In the genomic region with DNA sequence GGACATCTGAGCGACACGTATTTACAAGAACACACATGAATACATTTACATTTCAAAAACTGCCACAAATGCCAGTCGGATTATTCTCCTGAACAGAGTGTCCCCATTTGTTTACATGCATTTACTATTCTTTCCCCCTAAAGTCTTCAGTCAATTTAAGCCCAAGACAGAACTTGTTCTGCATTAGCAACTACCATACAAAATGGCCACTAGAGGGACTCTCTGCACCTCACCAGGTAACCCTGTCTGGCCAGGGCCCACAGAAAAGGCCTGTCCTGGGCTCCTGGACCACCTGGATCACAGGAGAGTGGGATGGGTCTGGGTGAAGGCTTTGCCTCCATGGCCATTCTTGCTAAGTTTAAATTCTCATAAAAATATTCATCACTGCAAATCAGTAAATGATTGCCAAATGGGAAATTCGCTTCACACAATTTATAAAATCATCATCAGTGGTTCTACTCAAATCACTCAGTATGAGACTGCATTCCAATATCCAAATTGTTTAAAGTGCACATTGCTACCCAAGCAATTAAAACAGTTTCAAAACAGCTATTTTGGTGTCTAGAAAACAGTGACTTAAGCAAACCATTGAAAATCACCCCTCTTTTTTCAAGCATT, we compare ENCODE assay signal across 8 cellular contexts. TPM values are rescaled to one million over a fixed set of nuclear protein-coding genes. Genes with fewer than 3 reads are reported as not detected.
DNase-seq lines count a peak whose midpoint lies in the region; ATAC-seq, FAIRE-seq and TF ChIP-seq lines count a peak whose summit lies in the region.

No MANE protein-coding gene starts in this region.

- H3K27ac ChIP-seq in liver (ENCODE audit: low read depth in 1 of 2, low read length in 2 of 2): no peak overlapping the region

- peaks cover 11 to 29% (median 20%) of the 10 kb centered on the region in 4 donors for H3K4me1 ChIP-seq in liver (ENCODE audit: control insufficient read depth in 4 of 4, insufficient read depth in 4 of 4, low read length in 3 of 4)

- no peaks in the 10 kb centered on the region for H3K27me3 ChIP-seq in liver (ENCODE audit: control insufficient read depth in 4 of 4, insufficient read depth in 4 of 4, low read length in 3 of 4)

- H3K9ac ChIP-seq in liver (ENCODE audit: low read depth in 1 of 2, low read length in 2 of 2): no peak overlapping the region

- FAIRE-seq in GM12891 (lab: Jason Lieb, UNC): no peak

- H3K9me3 ChIP-seq in liver (ENCODE audit: control insufficient read depth in 4 of 4, low read length in 3 of 4): no peaks in the 10 kb centered on the region

- H3K36me3 ChIP-seq in liver (ENCODE audit: control insufficient read depth in 4 of 4, insufficient read depth in 3 of 4, low read depth in 1 of 4, low read length in 3 of 4): peaks cover 0 to 12% (median 4%) of the 10 kb centered on the region in 4 donors

- no peak for ATAC-seq in HG03159 (IDR thresholded peaks at IDR 0.05; ENCODE audit: unreplicated experiment)

- no peak for TF ChIP-seq POLR2A in GM12891 (IDR thresholded peaks at IDR 0.05; ENCODE audit: low read depth, low read length)

- H3K4me3 ChIP-seq in liver (ENCODE audit: low read depth in 1 of 3, low read length in 3 of 3): no peak overlapping the region

- in situ Hi-C loops in T47D (cut with HindIII; ENCODE audit: low pct_unique_long_range_greater_than_20kb, low sequenced_read_pairs): no loop called here

- peak; percentile 83 to 87 for TF ChIP-seq RAD21 in liver (IDR thresholded peaks at IDR 0.05)

- TF ChIP-seq CTCF in liver (IDR thresholded peaks at IDR 0.05; ENCODE audit: low read depth, low read length, missing input control): peak; percentile 57

- DNase-seq in CD1c-positive myeloid dendritic cell (ENCODE audit: extremely low spot score) (peak; percentile 11), GM12891 (ENCODE audit: insufficient read length, low spot score) (peak; percentile 40), NCI-H526 (lab: John Stamatoyannopoulos, UW) (peak; percentile 67 to 81), T47D (ENCODE audit: low read depth in 1 of 2, low spot score in 1 of 2) (peak; percentile 29 to 61), ecto neural progenitor cell (ENCODE audit: low spot score) (no peak)
- DNase-seq in stimulated activated CD4-positive, alpha-beta T cell treated with anti-CD3 and anti-CD28 coated beads, Interleukin-2, amount 100 ng/mL, for 48 hours: no peak

- 71% methylated on average over 4 of the region's 4 CpGs for WGBS in liver

TF ChIP-seq in GM12891, 5 proteins besides CTCF, POLR2A, EP300 and RAD21:
- TF ChIP-seq TAF1 (IDR thresholded peaks at IDR 0.05; ENCODE audit: low read depth, low read length) (no peak), POLR2AphosphoS5 (IDR thresholded peaks at IDR 0.05; ENCODE audit: low read depth, low read length) (no peak), PAX5 (IDR thresholded peaks at IDR 0.05; ENCODE audit: insufficient read depth, low read length, severe bottlenecking) (no peak), POU2F2 (IDR thresholded peaks at IDR 0.05; ENCODE audit: low read depth, low read length) (no peak), SPI1 (IDR thresholded peaks at IDR 0.05; ENCODE audit: low read depth, low read length) (no peak)
TF ChIP-seq in GM12891: peak in this region for 0.

TF ChIP-seq in liver, 16 proteins besides CTCF, POLR2A, EP300 and RAD21:
- TF ChIP-seq HNF4A (conservative IDR thresholded peaks at IDR 0.05): no peak
- TF ChIP-seq YY1 (IDR thresholded peaks at IDR 0.05): no peak
- TF ChIP-seq TAF1 (conservative IDR thresholded peaks at IDR 0.05): no peak
- TF ChIP-seq FOXA1 (IDR thresholded peaks at IDR 0.05): no peak
- no peak for TF ChIP-seq RXRA (IDR thresholded peaks at IDR 0.05)
- TF ChIP-seq, protein P1, sequence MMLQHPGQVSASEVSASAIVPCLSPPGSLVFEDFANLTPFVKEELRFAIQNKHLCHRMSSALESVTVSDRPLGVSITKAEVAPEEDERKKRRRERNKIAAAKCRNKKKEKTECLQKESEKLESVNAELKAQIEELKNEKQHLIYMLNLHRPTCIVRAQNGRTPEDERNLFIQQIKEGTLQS (IDR thresholded peaks at IDR 0.05): no peak
- no peak for TF ChIP-seq JUND (IDR thresholded peaks at IDR 0.05)
- TF ChIP-seq FOXA2 (IDR thresholded peaks at IDR 0.05): no peak
- no peak for TF ChIP-seq NR2F2 (IDR thresholded peaks at IDR 0.05)
- TF ChIP-seq HNF4G (IDR thresholded peaks at IDR 0.05): no peak
- TF ChIP-seq, protein P2, sequence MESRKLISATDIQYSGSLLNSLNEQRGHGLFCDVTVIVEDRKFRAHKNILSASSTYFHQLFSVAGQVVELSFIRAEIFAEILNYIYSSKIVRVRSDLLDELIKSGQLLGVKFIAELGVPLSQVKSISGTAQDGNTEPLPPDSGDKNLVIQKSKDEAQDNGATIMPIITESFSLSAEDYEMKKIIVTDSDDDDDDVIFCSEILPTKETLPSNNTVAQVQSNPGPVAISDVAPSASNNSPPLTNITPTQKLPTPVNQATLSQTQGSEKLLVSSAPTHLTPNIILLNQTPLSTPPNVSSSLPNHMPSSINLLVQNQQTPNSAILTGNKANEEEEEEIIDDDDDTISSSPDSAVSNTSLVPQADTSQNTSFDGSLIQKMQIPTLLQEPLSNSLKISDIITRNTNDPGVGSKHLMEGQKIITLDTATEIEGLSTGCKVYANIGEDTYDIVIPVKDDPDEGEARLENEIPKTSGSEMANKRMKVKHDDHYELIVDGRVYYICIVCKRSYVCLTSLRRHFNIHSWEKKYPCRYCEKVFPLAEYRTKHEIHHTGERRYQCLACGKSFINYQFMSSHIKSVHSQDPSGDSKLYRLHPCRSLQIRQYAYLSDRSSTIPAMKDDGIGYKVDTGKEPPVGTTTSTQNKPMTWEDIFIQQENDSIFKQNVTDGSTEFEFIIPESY (IDR thresholded peaks at IDR 0.05): no peak
- TF ChIP-seq, protein P3, sequence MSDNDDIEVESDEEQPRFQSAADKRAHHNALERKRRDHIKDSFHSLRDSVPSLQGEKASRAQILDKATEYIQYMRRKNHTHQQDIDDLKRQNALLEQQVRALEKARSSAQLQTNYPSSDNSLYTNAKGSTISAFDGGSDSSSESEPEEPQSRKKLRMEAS (IDR thresholded peaks at IDR 0.05): no peak
- no peak for TF ChIP-seq EGR1 (IDR thresholded peaks at IDR 0.05; ENCODE audit: low read depth in 2 of 2)
- TF ChIP-seq, protein P4, sequence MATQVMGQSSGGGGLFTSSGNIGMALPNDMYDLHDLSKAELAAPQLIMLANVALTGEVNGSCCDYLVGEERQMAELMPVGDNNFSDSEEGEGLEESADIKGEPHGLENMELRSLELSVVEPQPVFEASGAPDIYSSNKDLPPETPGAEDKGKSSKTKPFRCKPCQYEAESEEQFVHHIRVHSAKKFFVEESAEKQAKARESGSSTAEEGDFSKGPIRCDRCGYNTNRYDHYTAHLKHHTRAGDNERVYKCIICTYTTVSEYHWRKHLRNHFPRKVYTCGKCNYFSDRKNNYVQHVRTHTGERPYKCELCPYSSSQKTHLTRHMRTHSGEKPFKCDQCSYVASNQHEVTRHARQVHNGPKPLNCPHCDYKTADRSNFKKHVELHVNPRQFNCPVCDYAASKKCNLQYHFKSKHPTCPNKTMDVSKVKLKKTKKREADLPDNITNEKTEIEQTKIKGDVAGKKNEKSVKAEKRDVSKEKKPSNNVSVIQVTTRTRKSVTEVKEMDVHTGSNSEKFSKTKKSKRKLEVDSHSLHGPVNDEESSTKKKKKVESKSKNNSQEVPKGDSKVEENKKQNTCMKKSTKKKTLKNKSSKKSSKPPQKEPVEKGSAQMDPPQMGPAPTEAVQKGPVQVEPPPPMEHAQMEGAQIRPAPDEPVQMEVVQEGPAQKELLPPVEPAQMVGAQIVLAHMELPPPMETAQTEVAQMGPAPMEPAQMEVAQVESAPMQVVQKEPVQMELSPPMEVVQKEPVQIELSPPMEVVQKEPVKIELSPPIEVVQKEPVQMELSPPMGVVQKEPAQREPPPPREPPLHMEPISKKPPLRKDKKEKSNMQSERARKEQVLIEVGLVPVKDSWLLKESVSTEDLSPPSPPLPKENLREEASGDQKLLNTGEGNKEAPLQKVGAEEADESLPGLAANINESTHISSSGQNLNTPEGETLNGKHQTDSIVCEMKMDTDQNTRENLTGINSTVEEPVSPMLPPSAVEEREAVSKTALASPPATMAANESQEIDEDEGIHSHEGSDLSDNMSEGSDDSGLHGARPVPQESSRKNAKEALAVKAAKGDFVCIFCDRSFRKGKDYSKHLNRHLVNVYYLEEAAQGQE (IDR thresholded peaks at IDR 0.05): no peak
- TF ChIP-seq GABPA (IDR thresholded peaks at IDR 0.05 in 1 of 2, conservative IDR thresholded peaks at IDR 0.05 in 1 of 2): no peak
- no peak for TF ChIP-seq SP1 (IDR thresholded peaks at IDR 0.05)

RNA-seq across cellular contexts. Expression of a gene that starts 12.5 kb away (rescaled TPM):
- not detected for polyA plus RNA-seq in GM12891 (2012; ENCODE audit: low read depth, missing spikeins)
- not detected for total RNA-seq in liver
- not detected for polyA plus RNA-seq in liver

RNA-seq across cellular contexts. Expression of a gene that starts 23.8 kb away (rescaled TPM):
- polyA plus RNA-seq in GM12891 (2012; ENCODE audit: low read depth, missing spikeins): not detected
- total RNA-seq in liver: not detected
- polyA plus RNA-seq in liver: 1 to 10 TPM; 1.7 to 3.3 TPM

Comparison
In these comparisons a context has a peak if more than half of its experiments do, and no peak if none do; other contexts are left out.
1. DNase-seq: peak in CD1c-positive myeloid dendritic cell (single experiment), GM12891 (single experiment), NCI-H526 (2 of 2) and T47D (2 of 2); none in ecto neural progenitor cell (single experiment) and stimulated activated CD4-positive, alpha-beta T cell treated with anti-CD3 and anti-CD28 coated beads, Interleukin-2, amount 100 ng/mL, for 48 hours (0 of 2).